In genomic region chr10:101031796-101032636, GRCh38 we compare ENCODE assay signal across 8 cellular contexts. TPM values are rescaled to one million over a fixed set of nuclear protein-coding genes. Genes with fewer than 3 reads are reported as not detected.
A peak's percentile ranks its signal among the peaks of the same experiment; 100 is the strongest.
DNase-seq lines count a peak whose midpoint lies in the region; ATAC-seq and TF ChIP-seq lines count a peak whose summit lies in the region.

No MANE protein-coding gene starts in this region.

- peaks cover 2 to 26% (median 18%) of the 10 kb centered on the region in 3 donors for H3K36me3 ChIP-seq in tibial nerve

- no peaks in the 10 kb centered on the region for H3K9me3 ChIP-seq in tibial nerve

- WGBS in tibial nerve, 2 donors, result 0 to 1% methylated on average over 15 to 46 of the region's 47 CpGs

- DNase-seq in GDM1 (lab: John Stamatoyannopoulos, UW) (peak; percentile 69), T-helper 1 cell (peak; percentile 70 to 83 (median 80)), amniotic epithelial cell (ENCODE audit: low read depth) (peak; percentile 46), left cardiac atrium (peak; percentile 88), posterior cingulate gyrus (peak; percentile 81 to 97 (median 90)), tibial nerve (ENCODE audit: low spot score in 2 of 2) (peak; percentile 71 to 73)

- H3K4me3 ChIP-seq in tibial nerve, result peak overlapping the region; percentile 69 to 86 (median 80)

- peak; percentile 42 to 88 for TF ChIP-seq POLR2A in tibial nerve (IDR thresholded peaks at IDR 0.05)

- TF ChIP-seq EP300 in Ishikawa (IDR thresholded peaks at IDR 0.05; ENCODE audit: borderline replicate concordance), result no peak
- TF ChIP-seq EP300 in tibial nerve (IDR thresholded peaks at IDR 0.05), result peak in 1 of 2 donors; percentile 95

- H3K27ac ChIP-seq in tibial nerve, result peak overlapping the region; percentile 98 to 99 (median 99)

- peak; percentile 78 to 82 for ATAC-seq in left cardiac atrium
- no peak for ATAC-seq in GM19328 (IDR thresholded peaks at IDR 0.05; ENCODE audit: unreplicated experiment)

- no peak for TF ChIP-seq RAD21 in Ishikawa (IDR thresholded peaks at IDR 0.05; ENCODE audit: low read depth)

- H3K27me3 ChIP-seq in tibial nerve, result no peaks in the 10 kb centered on the region

- H3K4me1 ChIP-seq in tibial nerve, result peaks cover 0 to 37% (median 21%) of the 10 kb centered on the region in 4 donors

- peak in 2 of 5 experiments; percentile 34 to 36 for TF ChIP-seq CTCF in tibial nerve (IDR thresholded peaks at IDR 0.05)

- intact Hi-C loops in left cardiac atrium (cut with DNase I), result no loop called here
- intact Hi-C loops in posterior cingulate gyrus (cut with DNase I), result no loop called here

TF ChIP-seq in Ishikawa, 13 proteins besides CTCF, POLR2A, EP300 and RAD21:
- TF ChIP-seq EGR1 (IDR thresholded peaks at IDR 0.05) (0 out of 2 replicates have a peak, but pooled peaks have one; percentile 22), USF1 (IDR thresholded peaks at IDR 0.05) (no peak), CREB1 (IDR thresholded peaks at IDR 0.05; ENCODE audit: low read depth) (peak; percentile 84), YY1 (IDR thresholded peaks at IDR 0.05; ENCODE audit: low read depth) (peak; percentile 32; the same call in 1 of the 2 replicates), ZBTB7A (IDR thresholded peaks at IDR 0.05; ENCODE audit: low read depth) (peak; percentile 73), TAF1 (IDR thresholded peaks at IDR 0.05; ENCODE audit: low read depth) (peak; percentile 67; the same call in 1 of the 2 replicates), TCF12 (IDR thresholded peaks at IDR 0.05; ENCODE audit: low read depth) (no peak; the same call in 1 of the 2 replicates)
- TF ChIP-seq, protein P1, sequence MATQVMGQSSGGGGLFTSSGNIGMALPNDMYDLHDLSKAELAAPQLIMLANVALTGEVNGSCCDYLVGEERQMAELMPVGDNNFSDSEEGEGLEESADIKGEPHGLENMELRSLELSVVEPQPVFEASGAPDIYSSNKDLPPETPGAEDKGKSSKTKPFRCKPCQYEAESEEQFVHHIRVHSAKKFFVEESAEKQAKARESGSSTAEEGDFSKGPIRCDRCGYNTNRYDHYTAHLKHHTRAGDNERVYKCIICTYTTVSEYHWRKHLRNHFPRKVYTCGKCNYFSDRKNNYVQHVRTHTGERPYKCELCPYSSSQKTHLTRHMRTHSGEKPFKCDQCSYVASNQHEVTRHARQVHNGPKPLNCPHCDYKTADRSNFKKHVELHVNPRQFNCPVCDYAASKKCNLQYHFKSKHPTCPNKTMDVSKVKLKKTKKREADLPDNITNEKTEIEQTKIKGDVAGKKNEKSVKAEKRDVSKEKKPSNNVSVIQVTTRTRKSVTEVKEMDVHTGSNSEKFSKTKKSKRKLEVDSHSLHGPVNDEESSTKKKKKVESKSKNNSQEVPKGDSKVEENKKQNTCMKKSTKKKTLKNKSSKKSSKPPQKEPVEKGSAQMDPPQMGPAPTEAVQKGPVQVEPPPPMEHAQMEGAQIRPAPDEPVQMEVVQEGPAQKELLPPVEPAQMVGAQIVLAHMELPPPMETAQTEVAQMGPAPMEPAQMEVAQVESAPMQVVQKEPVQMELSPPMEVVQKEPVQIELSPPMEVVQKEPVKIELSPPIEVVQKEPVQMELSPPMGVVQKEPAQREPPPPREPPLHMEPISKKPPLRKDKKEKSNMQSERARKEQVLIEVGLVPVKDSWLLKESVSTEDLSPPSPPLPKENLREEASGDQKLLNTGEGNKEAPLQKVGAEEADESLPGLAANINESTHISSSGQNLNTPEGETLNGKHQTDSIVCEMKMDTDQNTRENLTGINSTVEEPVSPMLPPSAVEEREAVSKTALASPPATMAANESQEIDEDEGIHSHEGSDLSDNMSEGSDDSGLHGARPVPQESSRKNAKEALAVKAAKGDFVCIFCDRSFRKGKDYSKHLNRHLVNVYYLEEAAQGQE (IDR thresholded peaks at IDR 0.05; ENCODE audit: low read depth), result no peak
- TF ChIP-seq, protein P2, sequence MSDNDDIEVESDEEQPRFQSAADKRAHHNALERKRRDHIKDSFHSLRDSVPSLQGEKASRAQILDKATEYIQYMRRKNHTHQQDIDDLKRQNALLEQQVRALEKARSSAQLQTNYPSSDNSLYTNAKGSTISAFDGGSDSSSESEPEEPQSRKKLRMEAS (IDR thresholded peaks at IDR 0.05), result no peak; the same call in 1 of the 2 replicates
TF ChIP-seq in Ishikawa: peak in this region for 5.

RNA-seq across cellular contexts. Expression of gene SFXN3, which starts 1.0 kb away (rescaled TPM):
- total RNA-seq in left cardiac atrium, result 10 to 100 TPM; 22.8 to 28.9 TPM
- 100 to 1,000 TPM in 2 of 4 donors, 10 to 100 TPM in 2; 77.4 to 181 (median 106) TPM for total RNA-seq in tibial nerve

RNA-seq across cellular contexts. Expression of gene PDZD7, which starts 1.1 kb away (rescaled TPM):
- under 1 TPM; 0.44 to 0.50 TPM for total RNA-seq in left cardiac atrium
- 1 to 10 TPM in 3 of 4 donors, under 1 TPM in 1; 0.84 to 2.4 (median 1.9) TPM for total RNA-seq in tibial nerve

RNA-seq across cellular contexts. Expression of gene KAZALD1, which starts 29.8 kb away (rescaled TPM):
- total RNA-seq in left cardiac atrium, result 1 to 10 TPM; 7.1 to 7.2 TPM
- 10 to 100 TPM in 1 of 4 donors, 1 to 10 TPM in 3; 4.0 to 13.5 (median 8.4) TPM for total RNA-seq in tibial nerve

RNA-seq across cellular contexts. Expression of gene LZTS2, which starts 32.4 kb away (rescaled TPM):
- total RNA-seq in left cardiac atrium (10 to 100 TPM; 43.9 to 47.7 TPM), tibial nerve (100 to 1,000 TPM in 2 of 4 donors, 10 to 100 TPM in 2; 81.4 to 134 (median 98.7) TPM)

RNA-seq across cellular contexts. Expression of gene TWNK, which starts 44.7 kb away (rescaled TPM):
- total RNA-seq in left cardiac atrium (1 to 10 TPM; 4.8 to 6.5 TPM), tibial nerve (10 to 100 TPM in 1 of 4 donors, 1 to 10 TPM in 3; 5.0 to 11.4 (median 6.6) TPM)
